In genomic region chr5:154397652-154398406, GRCh38 we compare ENCODE assay signal across 12 cellular contexts. TPM values are rescaled to one million over a fixed set of nuclear protein-coding genes. Genes with fewer than 3 reads are reported as not detected.
DNase-seq lines count a peak whose midpoint lies in the region; FAIRE-seq and TF ChIP-seq lines count a peak whose summit lies in the region.
"Had no signal": no experiment of that assay in that cellular context is flagged by ENCODE, and none has a peak within 500 bp of the region (broad histone marks: within the 10 kb centered on the region; RNA-seq: fewer than 3 reads in every experiment).

No MANE protein-coding gene starts in this region.

- H3K9me3 ChIP-seq in endothelial cell of umbilical vein (replicated peaks; ENCODE audit: control insufficient read depth, insufficient read depth, low read length) (no peaks in the 10 kb centered on the region), mammary epithelial cell (replicated peaks; ENCODE audit: insufficient read depth, low read length) (no peaks in the 10 kb centered on the region)
- H3K9me3 ChIP-seq: prostate gland had no signal

- no peaks in the 10 kb centered on the region for H3K27me3 ChIP-seq in endothelial cell of umbilical vein (ENCODE audit: control insufficient read depth in 2 of 2, insufficient read depth in 2 of 2, low read length in 2 of 2)
- no peaks in the 10 kb centered on the region for H3K27me3 ChIP-seq in mammary epithelial cell (ENCODE audit: insufficient read depth, low read length)

- H3K4me1 ChIP-seq in endothelial cell of umbilical vein (ENCODE audit: control insufficient read depth, extremely low read depth, insufficient read depth, low read length) = peaks cover 10% of the 10 kb centered on the region
- H3K4me1 ChIP-seq in mammary epithelial cell (ENCODE audit: insufficient read depth, low read length) = peaks cover 18% of the 10 kb centered on the region
- H3K4me1 ChIP-seq: prostate gland had no signal

- intact Hi-C loops in endothelial cell of umbilical vein (cut with micrococcal nuclease) = no loop called here
- intact Hi-C loops in mammary epithelial cell (cut with micrococcal nuclease) = no loop called here

- H2AFZ ChIP-seq in endothelial cell of umbilical vein (ENCODE audit: low read depth, low read length) = no peak overlapping the region
- H2AFZ ChIP-seq in mammary epithelial cell (ENCODE audit: low read depth, low read length) = no peak overlapping the region

- CTCF ChIA-PET in endothelial cell of umbilical vein (lab: Charles Lee) = interaction anchor here (0.7 to 2.1 kb wide), 16 partner anchors 30 to 325 kb away, joined by 3 to 21 read pairs (median 4); partner anchors contain the start of gene GALNT10
- CTCF ChIA-PET in mammary epithelial cell (lab: Charles Lee; ENCODE audit: low non-redundant PET) = no interaction called here

- no peak for TF ChIP-seq POLR2A in endothelial cell of umbilical vein (IDR thresholded peaks at IDR 0.05; ENCODE audit: low read depth, low read length)

- H3K36me3 ChIP-seq in endothelial cell of umbilical vein (ENCODE audit: control insufficient read depth in 2 of 2, extremely low read depth in 1 of 2, insufficient read depth in 2 of 2, low read length in 2 of 2) = peaks cover 0 to 2% of the 10 kb centered on the region in 2 experiments
- no peaks in the 10 kb centered on the region for H3K36me3 ChIP-seq in mammary epithelial cell (ENCODE audit: insufficient read depth, low read length)
- H3K36me3 ChIP-seq: prostate gland had no signal

- H3K27ac ChIP-seq in endothelial cell of umbilical vein (ENCODE audit: insufficient read depth, low read depth, low read length) (no peak overlapping the region), mammary epithelial cell (ENCODE audit: insufficient read depth, low read depth, low read length) (no peak overlapping the region)
- H3K27ac ChIP-seq: prostate gland had no signal

- dilution Hi-C loops in endothelial cell of umbilical vein (cut with MboI; ENCODE audit: extremely low pct_ligation_motif_present, low sequenced_read_pairs) = no loop called here
- dilution Hi-C loops in mammary epithelial cell (cut with HindIII; ENCODE audit: low sequenced_read_pairs) = no loop called here

- H3K4me3 ChIP-seq in endothelial cell of umbilical vein (replicated peaks in 1 of 3; ENCODE audit: insufficient read depth in 1 of 3, low read depth in 1 of 3, low read length in 3 of 3) = no peak overlapping the region
- no peak overlapping the region for H3K4me3 ChIP-seq in mammary epithelial cell (replicated peaks in 1 of 3; ENCODE audit: insufficient read depth in 1 of 3, low read depth in 2 of 3, low read length in 3 of 3)
- H3K4me3 ChIP-seq: prostate gland had no signal

- 89% methylated on average over 9 of the region's 10 CpGs for WGBS in mammary epithelial cell (ENCODE audit: low coverage, missing lambda C conversion rate)

- peak; percentile 77 for FAIRE-seq in endothelial cell of umbilical vein (lab: Jason Lieb, UNC)

- TF ChIP-seq CTCF in endothelial cell of umbilical vein (IDR thresholded peaks at IDR 0.05; ENCODE audit: extremely low read depth in 1 of 2, insufficient read depth in 1 of 2, low read depth in 1 of 2, low read length in 2 of 2) = peak in 1 of 2 donors; percentile 53
- no peak for TF ChIP-seq CTCF in mammary epithelial cell (conservative IDR thresholded peaks at IDR 0.05 in 1 of 2, IDR thresholded peaks at IDR 0.05 in 1 of 2; ENCODE audit: extremely low read depth in 1 of 2, insufficient read depth in 1 of 2, low read depth in 1 of 2, low read length in 2 of 2)

- no TSS peak for BruUV-seq in endothelial cell of umbilical vein (replicated peaks; lab: Mats Ljungman, UMichigan)
- BruUV-seq in mammary epithelial cell (replicated peaks; lab: Mats Ljungman, UMichigan) = no TSS peak

- DNase-seq in COR-L47 (lab: John Stamatoyannopoulos, UW) (peak; percentile 81), NCI-H1092 (lab: John Stamatoyannopoulos, UW) (peak; percentile 72), NCI-H748 (lab: John Stamatoyannopoulos, UW; ENCODE audit: unreplicated experiment) (peak; percentile 81), endothelial cell of umbilical vein (ENCODE audit: low read depth, low spot score) (peak; percentile 63), mammary epithelial cell (no peak), KG1 (lab: John Stamatoyannopoulos, UW) (no peak)
- DNase-seq in stimulated activated CD4-positive, alpha-beta T cell treated with anti-CD3 and anti-CD28 coated beads, Interleukin-2, amount 100 ng/mL, for 48 hours = no peak
- DNase-seq in stimulated activated CD4-positive, alpha-beta T cell treated with anti-CD3 and anti-CD28 coated beads, Interleukin-4, amount 100 ng/mL, for 24 hours = no peak
- DNase-seq: activated B cell treated with CpG ODN at 0.5 μM for 24 hours; NCI-H526 treated with DMSO at 0.1 percent for 48 hours; stimulated activated naive B cell treated with anti-CD40 and anti-IgM and Interleukin-4, amounts not matched to agents 10 μg/mL and 1 μg/mL and 100 μg/mL, for 72 hours had no signal

- H4K20me1 ChIP-seq in endothelial cell of umbilical vein (replicated peaks; ENCODE audit: control insufficient read depth, extremely low read depth, insufficient read depth, low read length) = no peaks in the 10 kb centered on the region
- H4K20me1 ChIP-seq in mammary epithelial cell (ENCODE audit: insufficient read depth, low read length) = no peaks in the 10 kb centered on the region

- H3K4me2 ChIP-seq in endothelial cell of umbilical vein (ENCODE audit: insufficient read depth, low read length) = no peak overlapping the region
- no peak overlapping the region for H3K4me2 ChIP-seq in mammary epithelial cell (ENCODE audit: insufficient read depth, low read depth, low read length)

- no peaks in the 10 kb centered on the region for H3K9me1 ChIP-seq in endothelial cell of umbilical vein (replicated peaks; ENCODE audit: control insufficient read depth, extremely low read depth, insufficient read depth, low read length)

- H3K9ac ChIP-seq in endothelial cell of umbilical vein (replicated peaks; ENCODE audit: extremely low read depth, insufficient read depth, low read length) (peak overlapping the region; percentile 2), mammary epithelial cell (ENCODE audit: insufficient read depth, low read length) (no peak overlapping the region)

- H3K79me2 ChIP-seq in endothelial cell of umbilical vein (ENCODE audit: control insufficient read depth, insufficient read depth, low read length) = no peaks in the 10 kb centered on the region
- no peaks in the 10 kb centered on the region for H3K79me2 ChIP-seq in mammary epithelial cell (ENCODE audit: insufficient read depth, low read length)

- POLR2A ChIA-PET in endothelial cell of umbilical vein (lab: Charles Lee) = interaction anchor here (0.7 to 1.3 kb wide), 4 partner anchors 26 to 208 kb away, joined by 3 to 5 read pairs (median 4); partner anchors contain the start of gene GALNT10

- in situ Hi-C loops in mammary epithelial cell (cut with MboI; ENCODE audit: low sequenced_read_pairs in 2 of 2) = no loop called here

TF ChIP-seq in endothelial cell of umbilical vein, 7 proteins besides CTCF, POLR2A, EP300 and RAD21:
- TF ChIP-seq GATA2 (IDR thresholded peaks at IDR 0.05; ENCODE audit: insufficient read depth, insufficient read length, low read depth, low read length) (peak; percentile 55), MYC (IDR thresholded peaks at IDR 0.05; ENCODE audit: low read depth, low read length) (no peak)
TF ChIP-seq in endothelial cell of umbilical vein: peak in this region for 1.

RNA-seq across cellular contexts. Expression of gene SAP30L, which starts 48.0 kb away (rescaled TPM):
- total RNA-seq in endothelial cell of umbilical vein (37.6 and 37.8 TPM in 2 replicates), mammary epithelial cell (10 to 100 TPM; 21.7 to 34.9 TPM)
- polyA plus RNA-seq in endothelial cell of umbilical vein (18.1 and 21.7 TPM in 2 replicates), mammary epithelial cell (18.4 TPM)
- 30.1 and 31.8 TPM in 2 replicates for polyA plus RNA-seq in endothelial cell of umbilical vein (2011; cell fraction: cytosol; rRNA removed)
- 21.1 and 23.9 TPM in 2 replicates for polyA plus RNA-seq in endothelial cell of umbilical vein (2011; cell fraction: nucleus; rRNA removed)
- 27.3 and 37.3 TPM in 2 replicates for polyA plus RNA-seq in endothelial cell of umbilical vein (2012)
- polyA minus RNA-seq in endothelial cell of umbilical vein (18.4 and 28.5 TPM in 2 replicates), mammary epithelial cell (3.8 TPM)
- 32.6 TPM for polyA minus RNA-seq in endothelial cell of umbilical vein (2011; cell fraction: cytosol; rRNA and poly(A)+ RNA removed)
- 6.3 and 8.7 TPM in 2 replicates for polyA minus RNA-seq in endothelial cell of umbilical vein (2011; cell fraction: nucleus; rRNA and poly(A)+ RNA removed)

Comparison
In these comparisons a context has a peak if more than half of its experiments do, and no peak if none do; other contexts are left out.
1. DNase-seq: peak in COR-L47 (single experiment), NCI-H1092 (single experiment), NCI-H748 (single experiment) and endothelial cell of umbilical vein (single experiment); none in stimulated activated CD4-positive, alpha-beta T cell treated with anti-CD3 and anti-CD28 coated beads, Interleukin-2, amount 100 ng/mL, for 48 hours (0 of 2), mammary epithelial cell (single experiment), stimulated activated CD4-positive, alpha-beta T cell treated with anti-CD3 and anti-CD28 coated beads, Interleukin-4, amount 100 ng/mL, for 24 hours (single experiment) and KG1 (single experiment).